In genomic region chr16:46673320-46674013, GRCh38 we compare ENCODE assay signal across 8 cellular contexts. TPM values are rescaled to one million over a fixed set of nuclear protein-coding genes. Genes with fewer than 3 reads are reported as not detected.
A peak's percentile ranks its signal among the peaks of the same experiment; 100 is the strongest.
DNase-seq lines count a peak whose midpoint lies in the region; TF ChIP-seq lines count a peak whose summit lies in the region.

No MANE protein-coding gene starts in this region.

- CTCF ChIA-PET in GM10248 (lab: Yijun Ruan, JAX), result interaction anchor here (0.7 to 6.1 kb wide), 60 partner anchors 9 to 1493 kb away, joined by 3 to 68 read pairs (median 4); partner anchors contain the start of genes GPT2 and ORC6

- H3K9me3 ChIP-seq in HAP-1, result no peaks in the 10 kb centered on the region

- TF ChIP-seq POLR2A in NB4 (IDR thresholded peaks at IDR 0.05; ENCODE audit: extremely low read depth, insufficient read length) (no peak), lower leg skin (IDR thresholded peaks at IDR 0.05) (no peak)

- H3K4me3 Mint-ChIP-seq in brain, result no peak overlapping the region

- peak; percentile 66 for DNase-seq in GM10248 (ENCODE audit: extremely low spot score)
- DNase-seq in HAP-1 (ENCODE audit: low spot score in 2 of 2), result peak; percentile 57 to 66
- DNase-seq in NB4 (ENCODE audit: low read depth), result peak; percentile 79
- DNase-seq in SKM-1 treated with dmso at 0.1 percent for 144 hours (lab: John Stamatoyannopoulos, UW; ENCODE audit: unreplicated experiment), result peak; percentile 55
- peak; percentile 55 for DNase-seq in inferior parietal cortex (ENCODE audit: extremely low spot score)
- DNase-seq in stimulated activated CD4-positive, alpha-beta T cell treated with anti-CD3 and anti-CD28 coated beads, Interleukin-4, amount 100 ng/mL, for 1 hour, result peak; percentile 23
- no peak for DNase-seq in lower leg skin (ENCODE audit: low spot score in 2 of 2)

- peak overlapping the region in 1 of 5 experiments; percentile 11 for H3K27ac Mint-ChIP-seq in brain

- H3K4me3 ChIP-seq in HAP-1, result no peak overlapping the region
- H3K4me3 ChIP-seq in NB4 (ENCODE audit: low read depth, low read length), result no peak overlapping the region
- H3K4me3 ChIP-seq in lower leg skin (ENCODE audit: low read depth, poor library complexity, severe bottlenecking), result no peak overlapping the region

- H3K27me3 Mint-ChIP-seq in brain, result peaks cover 2% of the 10 kb centered on the region

- WGBS in lower leg skin, 2 donors, result 71 to 72% methylated on average over 6 of the region's 6 CpGs

- no peaks in the 10 kb centered on the region for H3K9me3 Mint-ChIP-seq in brain

- no peaks in the 10 kb centered on the region for H3K4me1 ChIP-seq in HAP-1

- H3K36me3 Mint-ChIP-seq in brain, result peaks cover 84% of the 10 kb centered on the region

- in situ Hi-C loops in HAP-1 (cut with MboI; ENCODE audit: low sequenced_read_pairs), result no loop called here

- H3K4me1 Mint-ChIP-seq in brain, result no peaks in the 10 kb centered on the region

- no peaks in the 10 kb centered on the region for H3K27me3 ChIP-seq in HAP-1 (ENCODE audit: low read depth)

- TF ChIP-seq CTCF in GM10248 (IDR thresholded peaks at IDR 0.05; ENCODE audit: control extremely low read depth, extremely low read depth, low read depth, missing control alignments) (peak; percentile 92), NB4 (IDR thresholded peaks at IDR 0.05; ENCODE audit: low read depth, low read length) (peak; percentile 100), brain (conservative IDR thresholded peaks at IDR 0.05) (peak; percentile 73 to 90), lower leg skin (IDR thresholded peaks at IDR 0.05) (peak in 1 of 3 donors; percentile 25)

- intact Hi-C loops in lower leg skin (cut with DNase I; ENCODE audit: low total_unique reads), result no loop called here

- H3K36me3 ChIP-seq in HAP-1 (replicated peaks), result peaks cover 53% of the 10 kb centered on the region

- POLR2A ChIA-PET in GM10248 (lab: Yijun Ruan, JAX), result no interaction called here

RNA-seq across cellular contexts. Expression of gene VPS35, which starts 15.5 kb away (rescaled TPM):
- polyA plus RNA-seq in brain (ENCODE audit: insufficient read depth, low read depth, low replicate concordance), result 83.1 TPM
- total RNA-seq in lower leg skin, result 10 to 100 TPM; 37.2 to 77.0 (median 64.4) TPM

RNA-seq across cellular contexts. Expression of gene ORC6, which starts 16.0 kb away (rescaled TPM):
- polyA plus RNA-seq in brain (ENCODE audit: insufficient read depth, low read depth, low replicate concordance), result 8.8 TPM
- 1 to 10 TPM in 2 of 4 donors, under 1 TPM in 1, not detected in 1; 0.49 to 1.5 (median 1.2) TPM for total RNA-seq in lower leg skin

RNA-seq across cellular contexts. Expression of gene SHCBP1, which starts 52.3 kb away (rescaled TPM):
- 6.0 TPM for polyA plus RNA-seq in brain (ENCODE audit: insufficient read depth, low read depth, low replicate concordance)
- total RNA-seq in lower leg skin, result 1 to 10 TPM in 3 of 4 donors, under 1 TPM in 1; 0.76 to 1.4 (median 1.3) TPM

Comparison
In these comparisons a context has a peak if more than half of its experiments do, and no peak if none do; other contexts are left out.
1. DNase-seq: peak in GM10248 (single experiment), HAP-1 (2 of 2), NB4 (single experiment), SKM-1 treated with dmso at 0.1 percent for 144 hours (single experiment), inferior parietal cortex (single experiment) and stimulated activated CD4-positive, alpha-beta T cell treated with anti-CD3 and anti-CD28 coated beads, Interleukin-4, amount 100 ng/mL, for 1 hour (single experiment); none in lower leg skin (0 of 2).